In genomic region chr2:98935777-98936132, GRCh38 we compare ENCODE assay signal across 13 cellular contexts. TPM values are rescaled to one million over a fixed set of nuclear protein-coding genes. Genes with fewer than 3 reads are reported as not detected.
DNase-seq lines count a peak whose midpoint lies in the region; ATAC-seq and TF ChIP-seq lines count a peak whose summit lies in the region.
"Had no signal": no experiment of that assay in that cellular context is flagged by ENCODE, and none has a peak within 500 bp of the region (broad histone marks: within the 10 kb centered on the region; RNA-seq: fewer than 3 reads in every experiment).

No MANE protein-coding gene starts in this region.

- peaks cover 6% of the 10 kb centered on the region for H3K27me3 ChIP-seq in rectal smooth muscle tissue (ENCODE audit: control insufficient read depth, insufficient read depth, low read length)

- H3K36me3 ChIP-seq in SK-N-MC (ENCODE audit: insufficient read depth, low read length), result no peaks in the 10 kb centered on the region
- no peaks in the 10 kb centered on the region for H3K36me3 ChIP-seq in rectal smooth muscle tissue (ENCODE audit: control insufficient read depth, insufficient read depth, low read length)

- H3K27me3 Mint-ChIP-seq in Calu3 (ENCODE audit: unreplicated experiment), result peaks cover 53% of the 10 kb centered on the region

- H3K9me3 ChIP-seq in SK-N-MC (ENCODE audit: low read depth, low read length), result no peaks in the 10 kb centered on the region
- H3K9me3 ChIP-seq: mucosa of descending colon had no signal

- no TSS peak for BruUV-seq in Calu3 (replicated peaks; lab: Mats Ljungman, UMichigan)

- ATAC-seq in HG03565 (IDR thresholded peaks at IDR 0.05; ENCODE audit: unreplicated experiment), result no peak

- no peak for DNase-seq in Calu3
- no peak for DNase-seq in SK-N-MC (ENCODE audit: low read depth, low spot score)
- DNase-seq in fibroblast of the aortic adventitia (ENCODE audit: low read depth), result no peak
- DNase-seq in head of caudate nucleus, result no peak
- no peak for DNase-seq in NCI-H2227 treated with DMSO at 0.1 percent for 48 hours (lab: John Stamatoyannopoulos, UW)
- no peak for DNase-seq in CD1c-positive myeloid dendritic cell (ENCODE audit: extremely low spot score)
- DNase-seq: CD8-positive, alpha-beta T cell; NCI-H446; T-helper 1 cell had no signal

- intact Hi-C loops in Calu3 (cut with micrococcal nuclease; ENCODE audit: unreplicated experiment), result no loop called here
- intact Hi-C loops in head of caudate nucleus (cut with DNase I), result no loop called here

- CTCF ChIA-PET in Calu3 (lab: Charles Lee), result interaction anchor here (0.7 to 0.8 kb wide), 2 partner anchors 35 to 286 kb away, joined by 3 to 4 read pairs; no protein-coding TSS in a partner anchor

- H3K4me3 ChIP-seq in SK-N-MC (peak overlapping the region; percentile 54), fibroblast of the aortic adventitia (ENCODE audit: low read depth, low read length) (peak overlapping the region; percentile 25), rectal smooth muscle tissue (ENCODE audit: low read length) (peak overlapping the region; percentile 31)
- H3K4me3 ChIP-seq: mucosa of descending colon had no signal

- H3K4me1 Mint-ChIP-seq in Calu3 (ENCODE audit: low read depth, unreplicated experiment), result peaks cover 9% of the 10 kb centered on the region

- no peak overlapping the region for H3K27ac Mint-ChIP-seq in Calu3 (ENCODE audit: unreplicated experiment)
- H3K27ac Mint-ChIP-seq: CD8-positive, alpha-beta T cell had no signal

- TF ChIP-seq CTCF in Calu3 (IDR thresholded peaks at IDR 0.05; ENCODE audit: unreplicated experiment), result no peak
- no peak for TF ChIP-seq CTCF in fibroblast of the aortic adventitia (IDR thresholded peaks at IDR 0.05; ENCODE audit: insufficient read depth, low read length)

- no peaks in the 10 kb centered on the region for H3K9me3 Mint-ChIP-seq in Calu3 (ENCODE audit: low read depth, unreplicated experiment)
- H3K9me3 Mint-ChIP-seq: CD8-positive, alpha-beta T cell had no signal

- H3K4me1 ChIP-seq in rectal smooth muscle tissue (ENCODE audit: control insufficient read depth, insufficient read depth, low read length), result no peaks in the 10 kb centered on the region

- no peak overlapping the region for H3K9ac ChIP-seq in SK-N-MC (ENCODE audit: insufficient read length)
- H3K9ac ChIP-seq in rectal smooth muscle tissue (ENCODE audit: low read length), result no peak overlapping the region

- H3K36me3 Mint-ChIP-seq in Calu3 (ENCODE audit: insufficient read depth, unreplicated experiment), result no peaks in the 10 kb centered on the region
- H3K36me3 Mint-ChIP-seq: CD8-positive, alpha-beta T cell had no signal

- H3K27ac ChIP-seq in SK-N-MC (no peak overlapping the region), rectal smooth muscle tissue (ENCODE audit: low read depth, low read length) (no peak overlapping the region)

- H3K4me3 Mint-ChIP-seq in Calu3 (ENCODE audit: low read depth, unreplicated experiment), result peak overlapping the region; percentile 66

RNA-seq across cellular contexts. Expression of gene CRACDL, which starts 0.3 kb away (rescaled TPM):
- total RNA-seq in Calu3 (2022), result 16.2 and 24.3 TPM in 2 replicates
- total RNA-seq in fibroblast of the aortic adventitia (ENCODE audit: low replicate concordance), result not detected in 2 replicates
- total RNA-seq: HT1080 had no signal

Comparison
In these comparisons a context has a peak if more than half of its experiments do, and no peak if none do; other contexts are left out.
1. RNA of gene CRACDL, which starts 0.3 kb away (total RNA-seq): 16.2 to 24.3 TPM in Calu3; not detected in fibroblast of the aortic adventitia; every median in the first group is over 10 times any median in the second.
2. Peak in every context shown above with its lines, with median percentiles within 50 percentile points of each other: H3K4me3 ChIP-seq.